Comparison of ENCODE assay signal across 9 cellular contexts in the genomic region with DNA sequence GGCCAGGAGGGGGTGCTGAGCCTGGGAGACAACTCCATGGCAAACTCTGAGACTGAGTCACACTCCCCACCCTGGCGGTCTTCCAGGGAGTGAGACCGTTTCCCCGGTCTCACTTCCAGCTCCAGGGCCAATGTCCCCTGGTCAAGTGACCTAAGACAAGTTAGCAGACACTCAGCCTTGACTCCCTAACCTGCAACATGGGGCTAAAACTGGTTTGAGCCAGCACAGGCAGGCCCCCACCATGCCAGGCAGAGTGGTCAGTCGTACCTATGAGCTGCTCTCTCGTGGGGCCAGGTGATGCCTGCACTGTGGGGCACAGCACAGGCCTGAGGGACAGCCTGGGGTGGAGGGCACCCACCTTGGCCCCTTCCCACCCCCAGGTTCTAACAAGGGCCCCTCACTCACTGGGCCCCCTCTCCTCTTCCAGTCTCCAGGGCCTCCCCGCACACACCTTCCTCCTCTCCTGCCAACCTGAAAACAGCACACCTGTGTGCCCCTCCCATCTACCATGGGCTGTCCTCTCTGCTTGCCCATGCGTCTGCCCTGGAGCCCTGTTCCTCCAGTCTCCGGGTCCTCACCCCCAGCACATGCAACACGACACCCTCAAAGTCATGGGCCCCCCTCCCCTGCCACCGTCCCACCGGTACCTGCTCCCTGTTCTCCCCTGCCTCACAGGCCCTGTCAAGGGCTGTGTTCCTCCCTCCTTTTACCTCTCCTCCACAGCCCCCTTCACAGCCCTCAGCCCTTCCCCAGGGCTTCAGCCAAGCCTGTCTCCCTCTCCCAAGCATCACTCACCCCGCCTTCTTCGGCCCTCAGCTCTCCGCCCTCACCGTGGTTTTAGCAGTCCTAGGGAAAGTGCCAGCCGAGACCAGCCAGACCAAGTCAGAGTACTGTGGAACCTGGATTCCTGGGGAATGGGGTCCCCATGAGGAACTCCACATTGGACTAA. TPM values are rescaled to one million over a fixed set of nuclear protein-coding genes. Genes with fewer than 3 reads are reported as not detected.
A peak's percentile ranks its signal among the peaks of the same experiment; 100 is the strongest.
DNase-seq lines count a peak whose midpoint lies in the region; ATAC-seq and TF ChIP-seq lines count a peak whose summit lies in the region.
"Had no signal": no experiment of that assay in that cellular context is flagged by ENCODE, and none has a peak within 500 bp of the region (broad histone marks: within the 10 kb centered on the region; RNA-seq: fewer than 3 reads in every experiment).

No MANE protein-coding gene starts in this region.

- H3K9me3 ChIP-seq in CD4-positive, CD25-positive, alpha-beta regulatory T cell (ENCODE audit: control insufficient read depth in 2 of 2, low read length in 2 of 2) = no peaks in the 10 kb centered on the region
- no peaks in the 10 kb centered on the region for H3K9me3 ChIP-seq in RWPE2 (ENCODE audit: severe bottlenecking)
- no peaks in the 10 kb centered on the region for H3K9me3 ChIP-seq in heart right ventricle
- no peaks in the 10 kb centered on the region for H3K9me3 ChIP-seq in psoas muscle
- H3K9me3 ChIP-seq in BE2C = no peaks in the 10 kb centered on the region

- no peak for ATAC-seq in CD4-positive, CD25-positive, alpha-beta regulatory T cell (ENCODE audit: low read depth in 2 of 2)
- ATAC-seq in RWPE2 (ENCODE audit: low read depth) = peak; percentile 51; the same call in 1 of the 3 replicates
- ATAC-seq in heart right ventricle = peak in 5 of 8 donors; percentile 7 to 48 (median 27)
- peak in 1 of 4 donors; percentile 7 for ATAC-seq in psoas muscle
- no peak for ATAC-seq in HG03442 (IDR thresholded peaks at IDR 0.05; ENCODE audit: unreplicated experiment)
- no peak for ATAC-seq in SK-N-SH treated with all-trans-retinoic acid at 6 μM for 48 hours

- H3K4me3 ChIP-seq in CD4-positive, CD25-positive, alpha-beta regulatory T cell (ENCODE audit: low read depth, low read length) = no peak overlapping the region
- no peak overlapping the region for H3K4me3 ChIP-seq in RWPE2 (ENCODE audit: severe bottlenecking)
- H3K4me3 ChIP-seq in heart right ventricle = no peak overlapping the region
- no peak overlapping the region for H3K4me3 ChIP-seq in psoas muscle
- no peak overlapping the region for H3K4me3 ChIP-seq in BE2C (ENCODE audit: low read depth, low read length)

- H3K9me3 Mint-ChIP-seq in CD4-positive, CD25-positive, alpha-beta regulatory T cell = no peaks in the 10 kb centered on the region
- H3K9me3 Mint-ChIP-seq: endodermal cell had no signal

- H3K36me3 ChIP-seq in CD4-positive, CD25-positive, alpha-beta regulatory T cell (ENCODE audit: control insufficient read depth, insufficient read depth, low read length) = no peaks in the 10 kb centered on the region
- H3K36me3 ChIP-seq in RWPE2 (ENCODE audit: low read depth) = no peaks in the 10 kb centered on the region
- H3K36me3 ChIP-seq in heart right ventricle = peaks cover 0 to 46% (median 0%) of the 10 kb centered on the region in 9 donors
- no peaks in the 10 kb centered on the region for H3K36me3 ChIP-seq in psoas muscle (ENCODE audit: insufficient read depth in 1 of 2, low read depth in 1 of 2)
- H3K36me3 ChIP-seq in BE2C = no peaks in the 10 kb centered on the region

- peaks cover 12% of the 10 kb centered on the region for H3K27me3 Mint-ChIP-seq in CD4-positive, CD25-positive, alpha-beta regulatory T cell

- H3K4me1 ChIP-seq in CD4-positive, CD25-positive, alpha-beta regulatory T cell (ENCODE audit: control insufficient read depth, insufficient read depth, low read length, poor library complexity, severe bottlenecking) = peaks cover 15% of the 10 kb centered on the region
- H3K4me1 ChIP-seq in RWPE2 (ENCODE audit: insufficient read depth, poor library complexity, severe bottlenecking) (peaks cover 11% of the 10 kb centered on the region), heart right ventricle (peaks cover 56 to 98% (median 84%) of the 10 kb centered on the region in 9 donors), psoas muscle (peaks cover 16% of the 10 kb centered on the region), BE2C (peaks cover 8% of the 10 kb centered on the region)

- H3K27ac ChIP-seq in CD4-positive, CD25-positive, alpha-beta regulatory T cell (ENCODE audit: insufficient read depth, low read length, poor library complexity, severe bottlenecking) = no peak overlapping the region
- H3K27ac ChIP-seq in RWPE2 (ENCODE audit: poor library complexity, severe bottlenecking) (peak overlapping the region; percentile 28), heart right ventricle (peak overlapping the region; percentile 40 to 81 (median 70)), psoas muscle (peak overlapping the region; percentile 50)

- peaks cover 0 to 44% (median 14%) of the 10 kb centered on the region in 4 donors for H3K4me1 Mint-ChIP-seq in CD4-positive, CD25-positive, alpha-beta regulatory T cell

- intact Hi-C loops in heart right ventricle (cut with DNase I) = loop anchor here in 4 of 10 donors (5.0 to 10.0 kb wide), 3 partner anchors 47 to 123 kb away; a partner anchor contains a TSS
- intact Hi-C loops in psoas muscle (cut with DNase I) = loop anchor here in 1 of 2 donors (5.0 kb wide), 1 partner anchor 50 kb away; no protein-coding TSS in a partner anchor

- whole genome bisulfite sequencing in heart right ventricle, 2 donors = 64% methylated on average over 16 of the region's 16 CpGs
- 71 to 78% (median 72%) methylated on average over 15 to 16 of the region's 16 CpGs for WGBS in psoas muscle, 3 donors

- no peak for DNase-seq in CD4-positive, CD25-positive, alpha-beta regulatory T cell
- no peak for DNase-seq in RWPE2 (ENCODE audit: low spot score)
- peak; percentile 56 to 64 for DNase-seq in heart right ventricle
- peak; percentile 57 to 68 for DNase-seq in psoas muscle
- DNase-seq in BE2C = no peak
- no peak for DNase-seq in NCI-H446 (lab: John Stamatoyannopoulos, UW)
- DNase-seq: endodermal cell had no signal

- H3K27me3 ChIP-seq in CD4-positive, CD25-positive, alpha-beta regulatory T cell (ENCODE audit: control insufficient read depth, insufficient read depth, low read length) = no peaks in the 10 kb centered on the region
- H3K27me3 ChIP-seq in RWPE2 (ENCODE audit: insufficient read depth, poor library complexity, severe bottlenecking) (no peaks in the 10 kb centered on the region), heart right ventricle (no peaks in the 10 kb centered on the region), psoas muscle (ENCODE audit: insufficient read depth in 3 of 3, low read length in 2 of 3) (no peaks in the 10 kb centered on the region), BE2C (no peaks in the 10 kb centered on the region)

- peak overlapping the region in 2 of 3 donors; percentile 56 to 79 for H3K27ac Mint-ChIP-seq in CD4-positive, CD25-positive, alpha-beta regulatory T cell
- H3K27ac Mint-ChIP-seq: endodermal cell had no signal

- no peaks in the 10 kb centered on the region for H3K36me3 Mint-ChIP-seq in CD4-positive, CD25-positive, alpha-beta regulatory T cell

- no peak for TF ChIP-seq CTCF in RWPE2 (IDR thresholded peaks at IDR 0.05; ENCODE audit: poor library complexity, severe bottlenecking)
- TF ChIP-seq CTCF in heart right ventricle (IDR thresholded peaks at IDR 0.05) = no peak
- TF ChIP-seq CTCF in psoas muscle (IDR thresholded peaks at IDR 0.05) = no peak
- TF ChIP-seq CTCF in BE2C (IDR thresholded peaks at IDR 0.05; ENCODE audit: low read depth, low read length) = no peak

- H3K4me3 Mint-ChIP-seq in CD4-positive, CD25-positive, alpha-beta regulatory T cell = no peak overlapping the region
- H3K4me3 Mint-ChIP-seq: endodermal cell had no signal

TF ChIP-seq in SK-N-SH treated with all-trans-retinoic acid at 6 μM for 48 hours, 23 proteins besides CTCF, POLR2A, EP300 and RAD21:
- TF ChIP-seq PPARA (CRISPR knock-in tag; IDR thresholded peaks at IDR 0.05; ENCODE audit: borderline replicate concordance) (no peak), RARB (CRISPR knock-in tag; IDR thresholded peaks at IDR 0.05) (no peak), TOX (CRISPR knock-in tag; IDR thresholded peaks at IDR 0.05; ENCODE audit: borderline replicate concordance) (no peak), SNAI2 (CRISPR knock-in tag; IDR thresholded peaks at IDR 0.05) (no peak), ZNF8 (CRISPR knock-in tag; IDR thresholded peaks at IDR 0.05) (no peak), ZFP3 (CRISPR knock-in tag; IDR thresholded peaks at IDR 0.05) (no peak), ZNF565 (CRISPR knock-in tag; conservative IDR thresholded peaks at IDR 0.05; ENCODE audit: low read depth) (no peak)
TF ChIP-seq in SK-N-SH treated with all-trans-retinoic acid at 6 μM for 48 hours: peak in this region for 0.

RNA-seq across cellular contexts. Expression of a gene that starts 1.6 kb away (rescaled TPM):
- not detected for total RNA-seq in CD4-positive, CD25-positive, alpha-beta regulatory T cell
- not detected for polyA plus RNA-seq in CD4-positive, CD25-positive, alpha-beta regulatory T cell
- under 1 TPM in 6 of 10 donors, not detected in 4; 0.22 to 0.59 (median 0.46) TPM for total RNA-seq in heart right ventricle
- polyA plus RNA-seq in heart right ventricle = 10 to 100 TPM in 1 of 2 donors, under 1 TPM in 1; 0.28 to 16.5 TPM
- total RNA-seq in psoas muscle = under 1 TPM in 1 of 4 donors, not detected in 3; 0.17 TPM
- under 1 TPM; 0.14 to 0.35 (median 0.21) TPM for polyA plus RNA-seq in psoas muscle
- polyA plus RNA-seq in BE2C (2012; ENCODE audit: insufficient read depth, insufficient read length, low read depth) = not detected

RNA-seq across cellular contexts. Expression of a gene that starts 27.8 kb away (rescaled TPM):
- 10.8 TPM for total RNA-seq in CD4-positive, CD25-positive, alpha-beta regulatory T cell
- 10 to 100 TPM; 12.6 to 23.8 (median 15.7) TPM for polyA plus RNA-seq in CD4-positive, CD25-positive, alpha-beta regulatory T cell
- total RNA-seq in heart right ventricle (100 to 1,000 TPM; 150 to 285 (median 160) TPM), psoas muscle (10 to 100 TPM in 3 of 4 donors, 1 to 10 TPM in 1; 9.3 to 31.8 (median 20.5) TPM)
- polyA plus RNA-seq in heart right ventricle (100 to 1,000 TPM; 148 to 687 TPM), psoas muscle (10 to 100 TPM; 12.1 to 16.4 (median 12.9) TPM)
- polyA plus RNA-seq in BE2C (2012; ENCODE audit: insufficient read depth, insufficient read length, low read depth) = 3.2 TPM

RNA-seq across cellular contexts. Expression of a gene that starts 53.8 kb away (rescaled TPM):
- 7.6 TPM for total RNA-seq in CD4-positive, CD25-positive, alpha-beta regulatory T cell
- 1 to 10 TPM; 1.4 to 4.5 (median 2.6) TPM for polyA plus RNA-seq in CD4-positive, CD25-positive, alpha-beta regulatory T cell
- 1 to 10 TPM; 2.2 to 4.0 (median 3.4) TPM for total RNA-seq in heart right ventricle
- polyA plus RNA-seq in heart right ventricle = 1 to 10 TPM; 2.8 to 5.6 TPM
- total RNA-seq in psoas muscle = 1 to 10 TPM; 1.6 to 3.7 (median 2.1) TPM
- 1 to 10 TPM; 1.5 to 4.1 (median 2.5) TPM for polyA plus RNA-seq in psoas muscle
- polyA plus RNA-seq in BE2C (2012; ENCODE audit: insufficient read depth, insufficient read length, low read depth) = 2.0 TPM

Comparison
In these comparisons a context has a peak if more than half of its experiments do, and no peak if none do; other contexts are left out.
1. ATAC-seq: peak in RWPE2 (single experiment) and heart right ventricle (5 of 8); none in CD4-positive, CD25-positive, alpha-beta regulatory T cell (0 of 2), HG03442 (single experiment) and SK-N-SH treated with all-trans-retinoic acid at 6 μM for 48 hours (single experiment).
2. DNase-seq: peak in heart right ventricle (2 of 2) and psoas muscle (2 of 2); none in CD4-positive, CD25-positive, alpha-beta regulatory T cell (0 of 3), RWPE2 (single experiment), BE2C (single experiment) and NCI-H446 (0 of 2).
3. RNA of a gene that starts 27.8 kb away (total RNA-seq): 150 to 285 TPM in heart right ventricle; 9.3 to 31.8 TPM in psoas muscle and 10.8 TPM in CD4-positive, CD25-positive, alpha-beta regulatory T cell (single experiment); every median in the first group is over 4 times any median in the second.